ENCODE assay signal across 8 cellular contexts in genomic region chr16:28824548-28824973, GRCh38. TPM values are rescaled to one million over a fixed set of nuclear protein-coding genes. Genes with fewer than 3 reads are reported as not detected.
DNase-seq lines count a peak whose midpoint lies in the region; ATAC-seq and TF ChIP-seq lines count a peak whose summit lies in the region.

No MANE protein-coding gene starts in this region.

- TF ChIP-seq CTCF in HFFc6 (IDR thresholded peaks at IDR 0.05) (no peak), GM13977 (IDR thresholded peaks at IDR 0.05; ENCODE audit: extremely low read depth, insufficient read depth, missing control alignments) (no peak)

- H3K9ac ChIP-seq in iPS-15b (ENCODE audit: low read depth, low read length): peak overlapping the region; percentile 97

- no peaks in the 10 kb centered on the region for H3K27me3 ChIP-seq in iPS-15b (ENCODE audit: control insufficient read depth, insufficient read depth, low read length)

- H3K4me1 ChIP-seq in iPS-15b (ENCODE audit: control insufficient read depth, insufficient read depth, low read length): peaks cover 4% of the 10 kb centered on the region

- H3K9me3 Mint-ChIP-seq in HFFc6: no peaks in the 10 kb centered on the region
- H3K9me3 Mint-ChIP-seq in activated T-helper 2 cell treated with anti-CD3 and anti-CD28 coated beads, Interferon-gamma antibody, Interleukin-2, Interleukin-4, amounts not matched to agents 10 μg/mL and 5 μg/mL and 100 μg/mL, durations not matched to agents 14 hours and 24 hours and 36 hours: no peaks in the 10 kb centered on the region
- no peaks in the 10 kb centered on the region for H3K9me3 Mint-ChIP-seq in stimulated activated effector memory CD8-positive, alpha-beta T cell treated with anti-CD3 and anti-CD28 coated beads, Interleukin-12 subunit alpha, Interleukin-12 subunit beta, amount 100 ng/mL, for 72 hours

- H3K4me1 Mint-ChIP-seq in HFFc6 (ENCODE audit: low read depth): peaks cover 43% of the 10 kb centered on the region
- peaks cover 31% of the 10 kb centered on the region for H3K4me1 Mint-ChIP-seq in activated T-helper 2 cell treated with anti-CD3 and anti-CD28 coated beads, Interferon-gamma antibody, Interleukin-2, Interleukin-4, amounts not matched to agents 10 μg/mL and 5 μg/mL and 100 μg/mL, durations not matched to agents 14 hours and 24 hours and 36 hours (ENCODE audit: low read depth)
- H3K4me1 Mint-ChIP-seq in stimulated activated effector memory CD8-positive, alpha-beta T cell treated with anti-CD3 and anti-CD28 coated beads, Interleukin-12 subunit alpha, Interleukin-12 subunit beta, amount 100 ng/mL, for 72 hours: peaks cover 55% of the 10 kb centered on the region

- intact Hi-C loops in activated T-helper 2 cell treated with anti-CD3 and anti-CD28 coated beads, Interferon-gamma antibody, Interleukin-2, Interleukin-4, amounts not matched to agents 10 μg/mL and 5 μg/mL and 100 μg/mL, durations not matched to agents 14 hours and 24 hours and 36 hours (cut with micrococcal nuclease): loop anchor here (1.0 kb wide), 2 partner anchors 22 to 39 kb away; partner anchors contain the start of genes SH2B1 and TUFM

- in situ Hi-C loops in GM13977 (cut with MboI; ENCODE audit: low pct_unique_long_range_greater_than_20kb, low sequenced_read_pairs, unreplicated experiment): no loop called here

- H3K27me3 Mint-ChIP-seq in HFFc6 (ENCODE audit: insufficient read depth): peaks cover 4% of the 10 kb centered on the region; the same call in 1 of the 2 replicates
- no peaks in the 10 kb centered on the region for H3K27me3 Mint-ChIP-seq in activated T-helper 2 cell treated with anti-CD3 and anti-CD28 coated beads, Interferon-gamma antibody, Interleukin-2, Interleukin-4, amounts not matched to agents 10 μg/mL and 5 μg/mL and 100 μg/mL, durations not matched to agents 14 hours and 24 hours and 36 hours (ENCODE audit: low read depth)

- no peak for ATAC-seq in stimulated activated effector memory CD8-positive, alpha-beta T cell treated with anti-CD3 and anti-CD28 coated beads, Interleukin-12 subunit alpha, Interleukin-12 subunit beta, amount 100 ng/mL, for 72 hours
- ATAC-seq in HG02678 (IDR thresholded peaks at IDR 0.05; ENCODE audit: unreplicated experiment) (no peak), GM19395 (IDR thresholded peaks at IDR 0.05; ENCODE audit: unreplicated experiment) (no peak)

- peak overlapping the region; percentile 97 for H3K27ac Mint-ChIP-seq in HFFc6
- peak overlapping the region; percentile 100 for H3K27ac Mint-ChIP-seq in activated T-helper 2 cell treated with anti-CD3 and anti-CD28 coated beads, Interferon-gamma antibody, Interleukin-2, Interleukin-4, amounts not matched to agents 10 μg/mL and 5 μg/mL and 100 μg/mL, durations not matched to agents 14 hours and 24 hours and 36 hours
- peak overlapping the region; percentile 98 for H3K27ac Mint-ChIP-seq in stimulated activated effector memory CD8-positive, alpha-beta T cell treated with anti-CD3 and anti-CD28 coated beads, Interleukin-12 subunit alpha, Interleukin-12 subunit beta, amount 100 ng/mL, for 72 hours

- peaks cover 39% of the 10 kb centered on the region for H3K36me3 Mint-ChIP-seq in HFFc6 (ENCODE audit: low read depth)
- H3K36me3 Mint-ChIP-seq in activated T-helper 2 cell treated with anti-CD3 and anti-CD28 coated beads, Interferon-gamma antibody, Interleukin-2, Interleukin-4, amounts not matched to agents 10 μg/mL and 5 μg/mL and 100 μg/mL, durations not matched to agents 14 hours and 24 hours and 36 hours (ENCODE audit: low read depth): peaks cover 67% of the 10 kb centered on the region
- H3K36me3 Mint-ChIP-seq in stimulated activated effector memory CD8-positive, alpha-beta T cell treated with anti-CD3 and anti-CD28 coated beads, Interleukin-12 subunit alpha, Interleukin-12 subunit beta, amount 100 ng/mL, for 72 hours: peaks cover 82% of the 10 kb centered on the region

- peak overlapping the region; percentile 100 for H3K4me3 Mint-ChIP-seq in HFFc6
- H3K4me3 Mint-ChIP-seq in activated T-helper 2 cell treated with anti-CD3 and anti-CD28 coated beads, Interferon-gamma antibody, Interleukin-2, Interleukin-4, amounts not matched to agents 10 μg/mL and 5 μg/mL and 100 μg/mL, durations not matched to agents 14 hours and 24 hours and 36 hours (ENCODE audit: low read depth): peak overlapping the region; percentile 99
- peak overlapping the region; percentile 90 for H3K4me3 Mint-ChIP-seq in stimulated activated effector memory CD8-positive, alpha-beta T cell treated with anti-CD3 and anti-CD28 coated beads, Interleukin-12 subunit alpha, Interleukin-12 subunit beta, amount 100 ng/mL, for 72 hours

- DNase-seq in HFFc6 (no peak), GM13977 (ENCODE audit: low spot score) (no peak), NCI-H2227 treated with DMSO at 0.1 percent for 48 hours (lab: John Stamatoyannopoulos, UW) (no peak)
- DNase-seq in activated T-helper 2 cell treated with anti-CD3 and anti-CD28 coated beads, Interferon-gamma antibody, Interleukin-2, Interleukin-4, amounts not matched to agents 10 μg/mL and 5 μg/mL and 100 μg/mL, durations not matched to agents 14 hours and 24 hours and 36 hours (ENCODE audit: low spot score): no peak
- no peak for DNase-seq in stimulated activated effector memory CD8-positive, alpha-beta T cell treated with anti-CD3 and anti-CD28 coated beads, Interleukin-12 subunit alpha, Interleukin-12 subunit beta, amount 100 ng/mL, for 72 hours (ENCODE audit: low spot score in 2 of 2)

- no peaks in the 10 kb centered on the region for H3K9me3 ChIP-seq in iPS-15b (ENCODE audit: control insufficient read depth, insufficient read depth, low read length)

- H3K4me3 ChIP-seq in iPS-15b (ENCODE audit: low read depth, low read length): peak overlapping the region; percentile 100

- peaks cover 29% of the 10 kb centered on the region for H3K36me3 ChIP-seq in iPS-15b (ENCODE audit: control insufficient read depth, insufficient read depth, low read length)

RNA-seq across cellular contexts. Expression of gene ATXN2L, which starts 1.8 kb away (rescaled TPM):
- 100 to 1,000 TPM; 125 to 152 (median 134) TPM for total RNA-seq in HFFc6 (2021; fragmentation: NEBNext Ultra II Directional; extraction: Animal tissue kit (Norgen Biotek cat#: 25700))
- 304 and 307 TPM in 2 replicates for total RNA-seq in activated T-helper 2 cell treated with anti-CD3 and anti-CD28 coated beads, Interferon-gamma antibody, Interleukin-2, Interleukin-4, amounts not matched to agents 10 μg/mL and 5 μg/mL and 100 μg/mL, durations not matched to agents 14 hours and 24 hours and 36 hours

RNA-seq across cellular contexts. Expression of gene TUFM, which starts 21.6 kb away (rescaled TPM):
- 100 to 1,000 TPM; 140 to 194 (median 158) TPM for total RNA-seq in HFFc6 (2021; fragmentation: NEBNext Ultra II Directional; extraction: Animal tissue kit (Norgen Biotek cat#: 25700))
- 202 and 217 TPM in 2 replicates for total RNA-seq in activated T-helper 2 cell treated with anti-CD3 and anti-CD28 coated beads, Interferon-gamma antibody, Interleukin-2, Interleukin-4, amounts not matched to agents 10 μg/mL and 5 μg/mL and 100 μg/mL, durations not matched to agents 14 hours and 24 hours and 36 hours

RNA-seq across cellular contexts. Expression of gene SH2B1, which starts 39.1 kb away (rescaled TPM):
- total RNA-seq in HFFc6 (2021; fragmentation: NEBNext Ultra II Directional; extraction: Animal tissue kit (Norgen Biotek cat#: 25700)): 10 to 100 TPM; 33.9 to 41.0 (median 37.6) TPM
- total RNA-seq in activated T-helper 2 cell treated with anti-CD3 and anti-CD28 coated beads, Interferon-gamma antibody, Interleukin-2, Interleukin-4, amounts not matched to agents 10 μg/mL and 5 μg/mL and 100 μg/mL, durations not matched to agents 14 hours and 24 hours and 36 hours: 46.0 and 57.5 TPM in 2 replicates

RNA-seq across cellular contexts. Expression of gene ATP2A1, which starts 53.7 kb away (rescaled TPM):
- under 1 TPM; 0.26 to 0.85 (median 0.54) TPM for total RNA-seq in HFFc6 (2021; fragmentation: NEBNext Ultra II Directional; extraction: Animal tissue kit (Norgen Biotek cat#: 25700))
- total RNA-seq in activated T-helper 2 cell treated with anti-CD3 and anti-CD28 coated beads, Interferon-gamma antibody, Interleukin-2, Interleukin-4, amounts not matched to agents 10 μg/mL and 5 μg/mL and 100 μg/mL, durations not matched to agents 14 hours and 24 hours and 36 hours: 1.8 and 3.1 TPM in 2 replicates
